In genomic region chr22:43811777-43812148, GRCh38 we compare ENCODE assay signal across 8 cellular contexts. TPM values are rescaled to one million over a fixed set of nuclear protein-coding genes. Genes with fewer than 3 reads are reported as not detected.
DNase-seq lines count a peak whose midpoint lies in the region; ATAC-seq and TF ChIP-seq lines count a peak whose summit lies in the region.

No MANE protein-coding gene starts in this region.

- H3K36me3 Mint-ChIP-seq in T-cell, result no peaks in the 10 kb centered on the region

- H3K36me3 ChIP-seq in ovary, result no peaks in the 10 kb centered on the region

- ATAC-seq in HG02763 (IDR thresholded peaks at IDR 0.05; ENCODE audit: unreplicated experiment) (peak; percentile 12), T-cell (replicated peaks in 1 of 4) (peak; percentile 21 to 34 (median 29)), GM21390 (IDR thresholded peaks at IDR 0.05; ENCODE audit: unreplicated experiment) (no peak)

- TF ChIP-seq CTCF in ovary (IDR thresholded peaks at IDR 0.05), result no peak

- peaks cover 0 to 1% of the 10 kb centered on the region in 2 donors for H3K27me3 Mint-ChIP-seq in T-cell

- no peaks in the 10 kb centered on the region for H3K9me3 Mint-ChIP-seq in T-cell

- peak overlapping the region in 1 of 2 donors; percentile 66 for H3K27ac ChIP-seq in ovary

- peak overlapping the region; percentile 61 for H3K4me3 ChIP-seq in ovary

- CTCF ChIA-PET in T-cell (lab: Charles Lee), result interaction anchor here in 1 of 2 donors (0.8 kb wide), 1 partner anchor 1254 kb away, joined by 4 read pairs; no protein-coding TSS in a partner anchor

- peaks cover 6% of the 10 kb centered on the region for H3K4me1 ChIP-seq in ovary (ENCODE audit: insufficient read depth)

- H3K27ac Mint-ChIP-seq in T-cell, result peak overlapping the region; percentile 53 to 85

- H3K4me1 Mint-ChIP-seq in T-cell, result peaks cover 27 to 36% (median 29%) of the 10 kb centered on the region in 3 donors

- intact Hi-C loops in ovary (cut with DNase I), result loop anchor here in 1 of 4 donors (10.0 kb wide), 1 partner anchor 397 kb away; the partner anchor contains the start of gene MPPED1

- 0 to 1% (median 0%) methylated on average over 18 to 21 of the region's 21 CpGs for WGBS in ovary, 3 donors

- peak overlapping the region; percentile 93 to 94 (median 93) for H3K4me3 Mint-ChIP-seq in T-cell

- DNase-seq in DMS53 (lab: John Stamatoyannopoulos, UW), result peak; percentile 73
- DNase-seq in T-cell, result peak in 6 of 34 experiments; percentile 1 to 8 (median 3)
- DNase-seq in fibroblast of gingiva (ENCODE audit: low read depth), result peak; percentile 17
- DNase-seq in ovary, result peak in 2 of 5 donors; percentile 33 to 37
- DNase-seq in COLO829 (ENCODE audit: low spot score), result no peak
- no peak for DNase-seq in Kasumi-1 (lab: John Stamatoyannopoulos, UW)

- no peaks in the 10 kb centered on the region for H3K27me3 ChIP-seq in ovary

- H3K9me3 ChIP-seq in ovary, result no peaks in the 10 kb centered on the region

- TF ChIP-seq POLR2A in ovary (IDR thresholded peaks at IDR 0.05), result no peak

- POLR2A ChIA-PET in T-cell (lab: Charles Lee), result no interaction called here

- TF ChIP-seq EP300 in ovary (IDR thresholded peaks at IDR 0.05), result no peak

RNA-seq across cellular contexts. Expression of gene EFCAB6, which starts 0.3 kb away (rescaled TPM):
- total RNA-seq in T-cell (under 1 TPM; 0.26 to 0.89 (median 0.53) TPM), ovary (10 to 100 TPM in 1 of 7 donors, 1 to 10 TPM in 6; 4.7 to 17.5 (median 7.2) TPM)
- polyA plus RNA-seq in ovary, result 1 to 10 TPM in 1 of 2 donors, under 1 TPM in 1; 1.00 to 2.5 TPM

RNA-seq across cellular contexts. Expression of gene SULT4A1, which starts 50.5 kb away (rescaled TPM):
- not detected for total RNA-seq in T-cell
- 1 to 10 TPM in 6 of 7 donors, under 1 TPM in 1; 0.36 to 3.5 (median 1.8) TPM for total RNA-seq in ovary
- polyA plus RNA-seq in ovary, result 1 to 10 TPM; 1.5 to 1.9 TPM

Comparison
In these comparisons a context has a peak if more than half of its experiments do, and no peak if none do; other contexts are left out.
1. DNase-seq: peak in DMS53 (single experiment) and fibroblast of gingiva (single experiment); none in COLO829 (single experiment) and Kasumi-1 (0 of 2).